23 cellular contexts compared by ENCODE assay signal in genomic region chr2:202704248-202704647, GRCh38.
"Had no signal": no experiment of that assay in that cellular context is flagged by ENCODE, and none has a peak within 500 bp of the region (broad histone marks: within the 10 kb centered on the region; RNA-seq: fewer than 3 reads in every experiment).

No MANE protein-coding gene starts in this region.

- H3K36me3 ChIP-seq: adrenal gland had no signal

- H3K27me3 ChIP-seq: adrenal gland had no signal

- H3K9me3 Mint-ChIP-seq: T-cell had no signal

- H3K27ac ChIP-seq: adrenal gland, SK-N-MC, VCaP had no signal

- DNase-seq: activated CD4-positive, alpha-beta T cell treated with anti-CD3 and anti-CD28 coated beads, Interleukin-2, amount 50 U/mL, for 48 hours; activated CD4-positive, CD25-positive, alpha-beta regulatory T cell; activated effector memory CD4-positive, alpha-beta T cell treated with Interleukin-2 at 50 U/mL for 16 hours; activated naive CD4-positive, alpha-beta T cell treated with Interleukin-2 at 50 U/mL for 16 hours; activated T-cell treated with anti-CD3 and anti-CD28 coated beads for 4 hours; adrenal gland; anterior cingulate cortex; cerebellar nuclear complex; KG1; NCI-H1048; NCI-H1930; NCI-H2107; NCI-H2171 treated with DMSO at 0.1 percent for 48 hours; NCI-H345; NCI-H510A; NCI-H526 treated with DMSO at 0.1 percent for 48 hours; NCI-H82; SIG-M5; T-cell; T-helper 2 cell had no signal

- H3K4me3 ChIP-seq: adrenal gland, SK-N-MC had no signal

- H3K27me3 Mint-ChIP-seq: IgD-negative memory B cell, T-cell had no signal

- H3K4me3 Mint-ChIP-seq: T-cell had no signal
